In genomic region chr6:14858808-14859207, GRCh38 we compare ENCODE assay signal across 23 cellular contexts.
DNase-seq lines count a peak whose midpoint lies in the region; ATAC-seq, FAIRE-seq and TF ChIP-seq lines count a peak whose summit lies in the region.
"Had no signal": no experiment of that assay in that cellular context is flagged by ENCODE, and none has a peak within 500 bp of the region (broad histone marks: within the 10 kb centered on the region; RNA-seq: fewer than 3 reads in every experiment).

No MANE protein-coding gene starts in this region.

- no peaks in the 10 kb centered on the region for H4K20me1 ChIP-seq in keratinocyte (ENCODE audit: control insufficient read depth, extremely low read depth, insufficient read depth, low read length)

- H3K9me3 ChIP-seq in keratinocyte (ENCODE audit: control insufficient read depth, low read depth, low read length) = no peaks in the 10 kb centered on the region
- H3K9me3 ChIP-seq: lower lobe of right lung, vagina had no signal

- peak; percentile 23 for FAIRE-seq in keratinocyte (lab: Jason Lieb, UNC)
- FAIRE-seq: A204.1, GM18507, kidney, RCC 7860 had no signal

- peak; percentile 79 for ATAC-seq in activated CD4-positive, alpha-beta T cell treated with anti-CD3 and anti-CD28 coated beads for 36 hours
- peak; percentile 77 to 80 for ATAC-seq in activated T-cell treated with anti-CD3 and anti-CD28 coated beads, Interleukin-2, amount 50 U/mL, for 72 hours (replicated peaks in 1 of 2)
- ATAC-seq in GM21381 (IDR thresholded peaks at IDR 0.05; ENCODE audit: unreplicated experiment) = no peak
- ATAC-seq: lower lobe of right lung had no signal

- no peak overlapping the region for H2AFZ ChIP-seq in keratinocyte (ENCODE audit: control insufficient read depth, low read length)

- no peaks in the 10 kb centered on the region for H3K27me3 Mint-ChIP-seq in activated CD4-positive, alpha-beta T cell treated with anti-CD3 and anti-CD28 coated beads for 36 hours
- H3K27me3 Mint-ChIP-seq in CD14-positive monocyte (ENCODE audit: low read depth in 3 of 3) = peaks cover 0 to 3% (median 0%) of the 10 kb centered on the region in 3 donors
- no peaks in the 10 kb centered on the region for H3K27me3 Mint-ChIP-seq in activated T-cell treated with anti-CD3 and anti-CD28 coated beads, Interleukin-2, amount 50 U/mL, for 72 hours (ENCODE audit: low read depth)
- H3K27me3 Mint-ChIP-seq: activated B cell treated with CpG ODN at 0.5 μM for 24 hours had no signal

- CTCF ChIA-PET in activated CD4-positive, alpha-beta T cell treated with anti-CD3 and anti-CD28 coated beads for 36 hours (lab: Charles Lee) = interaction anchor here (0.6 to 2.7 kb wide), 3 partner anchors 12 to 84 kb away, joined by 3 to 11 read pairs (median 4); no protein-coding TSS in a partner anchor

- no peaks in the 10 kb centered on the region for H3K9me3 Mint-ChIP-seq in activated CD4-positive, alpha-beta T cell treated with anti-CD3 and anti-CD28 coated beads for 36 hours (ENCODE audit: low read depth)
- H3K9me3 Mint-ChIP-seq in CD14-positive monocyte = peaks cover 0 to 3% (median 0%) of the 10 kb centered on the region in 7 donors
- no peaks in the 10 kb centered on the region for H3K9me3 Mint-ChIP-seq in activated T-cell treated with anti-CD3 and anti-CD28 coated beads, Interleukin-2, amount 50 U/mL, for 72 hours
- H3K9me3 Mint-ChIP-seq: activated B cell treated with CpG ODN at 0.5 μM for 24 hours had no signal

- dilution Hi-C loops in keratinocyte (cut with MboI; ENCODE audit: extremely low pct_ligation_motif_present, low sequenced_read_pairs) = no loop called here

- H3K4me3 Mint-ChIP-seq in activated CD4-positive, alpha-beta T cell treated with anti-CD3 and anti-CD28 coated beads for 36 hours = no peak overlapping the region
- no peak overlapping the region for H3K4me3 Mint-ChIP-seq in CD14-positive monocyte
- peak overlapping the region; percentile 3 to 67 for H3K4me3 Mint-ChIP-seq in activated T-cell treated with anti-CD3 and anti-CD28 coated beads, Interleukin-2, amount 50 U/mL, for 72 hours

- no peaks in the 10 kb centered on the region for H3K27me3 ChIP-seq in keratinocyte (ENCODE audit: control insufficient read depth, extremely low read depth, insufficient read depth, low read length)
- H3K27me3 ChIP-seq: vagina had no signal

- peak overlapping the region; percentile 95 for H3K27ac Mint-ChIP-seq in activated CD4-positive, alpha-beta T cell treated with anti-CD3 and anti-CD28 coated beads for 36 hours
- peak overlapping the region in 4 of 7 donors; percentile 47 to 83 (median 60) for H3K27ac Mint-ChIP-seq in CD14-positive monocyte
- H3K27ac Mint-ChIP-seq in activated T-cell treated with anti-CD3 and anti-CD28 coated beads, Interleukin-2, amount 50 U/mL, for 72 hours = peak overlapping the region; percentile 76
- H3K27ac Mint-ChIP-seq: activated B cell treated with CpG ODN at 0.5 μM for 24 hours had no signal

- no peak overlapping the region for H3K9ac ChIP-seq in keratinocyte (ENCODE audit: control insufficient read depth, extremely low read depth, insufficient read depth, low read length)

- peaks cover 2% of the 10 kb centered on the region for H3K36me3 Mint-ChIP-seq in activated CD4-positive, alpha-beta T cell treated with anti-CD3 and anti-CD28 coated beads for 36 hours (ENCODE audit: low read depth)
- H3K36me3 Mint-ChIP-seq in CD14-positive monocyte = peaks cover 4% of the 10 kb centered on the region in 2 donors
- H3K36me3 Mint-ChIP-seq in activated T-cell treated with anti-CD3 and anti-CD28 coated beads, Interleukin-2, amount 50 U/mL, for 72 hours (ENCODE audit: insufficient read depth in 2 of 2) = no peaks in the 10 kb centered on the region

- peak; percentile 48 for DNase-seq in activated CD4-positive, alpha-beta T cell treated with anti-CD3 and anti-CD28 coated beads for 36 hours
- DNase-seq in activated CD4-positive, alpha-beta T cell treated with anti-CD3 and anti-CD28 coated beads, Interleukin-2, amount 50 U/mL, for 1 hour = no peak
- DNase-seq in CD14-positive monocyte (ENCODE audit: low spot score) = no peak
- DNase-seq in activated T-cell treated with anti-CD3 and anti-CD28 coated beads, Interleukin-2, amount 50 U/mL, for 72 hours = peak; percentile 29 to 30
- DNase-seq in keratinocyte (ENCODE audit: low read depth, low spot score) = no peak
- DNase-seq in GM10266 (ENCODE audit: extremely low spot score) = no peak
- DNase-seq in dermis blood vessel endothelial cell = no peak
- DNase-seq: activated B cell treated with CpG ODN at 0.5 μM for 24 hours; activated CD8-positive, alpha-beta memory T cell treated with anti-CD3 and anti-CD28 coated beads, Interleukin-2, amount 50 U/mL, for 4 hours; dorsolateral prefrontal cortex; hippocampal formation; kidney; lower lobe of right lung; NCI-H1417 treated with DMSO at 0.1 percent for 48 hours; NCI-H510A treated with DMSO at 0.1 percent for 48 hours; NK-92 treated with Interleukin-12 subunit alpha and Interleukin-12 subunit beta, amount 100 ng/mL, for 24 hours; retina; T-helper 9 cell had no signal

- POLR2A ChIA-PET in activated CD4-positive, alpha-beta T cell treated with anti-CD3 and anti-CD28 coated beads for 36 hours (lab: Charles Lee) = interaction anchor here (0.7 to 2.0 kb wide), 6 partner anchors 16 to 161 kb away, joined by 3 to 13 read pairs (median 4); no protein-coding TSS in a partner anchor

- H3K79me2 ChIP-seq in keratinocyte (ENCODE audit: control insufficient read depth, insufficient read depth, low read length) = no peaks in the 10 kb centered on the region

- no peak overlapping the region for H3K4me2 ChIP-seq in keratinocyte (ENCODE audit: control insufficient read depth, extremely low read depth, insufficient read depth, low read depth, low read length)

- H3K9me1 ChIP-seq in keratinocyte (ENCODE audit: control insufficient read depth, extremely low read depth, insufficient read depth, low read length) = no peaks in the 10 kb centered on the region

- TF ChIP-seq CTCF in CD14-positive monocyte (IDR thresholded peaks at IDR 0.05) (no peak), keratinocyte (optimal IDR thresholded peaks at IDR 0.05 in 1 of 3, IDR thresholded peaks at IDR 0.05 in 1 of 3, conservative IDR thresholded peaks at IDR 0.05 in 1 of 3; ENCODE audit: extremely low read depth in 1 of 3, insufficient read depth in 2 of 3, low read length in 3 of 3) (no peak), GM10266 (IDR thresholded peaks at IDR 0.05; ENCODE audit: control insufficient read depth, insufficient read depth, low read depth, missing control alignments) (no peak)

- H3K4me1 ChIP-seq in keratinocyte (ENCODE audit: control insufficient read depth, extremely low read depth, insufficient read depth, low read length) = no peaks in the 10 kb centered on the region
- H3K4me1 ChIP-seq: lower lobe of right lung, vagina had no signal

- H3K36me3 ChIP-seq in keratinocyte (ENCODE audit: control insufficient read depth in 2 of 2, extremely low read depth in 1 of 2, insufficient read depth in 2 of 2, low read length in 2 of 2) = no peaks in the 10 kb centered on the region
- H3K36me3 ChIP-seq: lower lobe of right lung, vagina had no signal

- H3K4me1 Mint-ChIP-seq in activated CD4-positive, alpha-beta T cell treated with anti-CD3 and anti-CD28 coated beads for 36 hours = peaks cover 48% of the 10 kb centered on the region
- H3K4me1 Mint-ChIP-seq in CD14-positive monocyte = peaks cover 37% of the 10 kb centered on the region
- peaks cover 71% of the 10 kb centered on the region for H3K4me1 Mint-ChIP-seq in activated T-cell treated with anti-CD3 and anti-CD28 coated beads, Interleukin-2, amount 50 U/mL, for 72 hours (ENCODE audit: low read depth)

- no peak overlapping the region for H3K27ac ChIP-seq in keratinocyte (ENCODE audit: control insufficient read depth, insufficient read depth, low read length)
- H3K27ac ChIP-seq: dorsolateral prefrontal cortex, lower lobe of right lung, vagina had no signal

- H3K4me3 ChIP-seq in keratinocyte (ENCODE audit: control insufficient read depth in 2 of 3, extremely low read depth in 1 of 3, insufficient read depth in 2 of 3, low read depth in 1 of 3, low read length in 3 of 3) = no peak overlapping the region
- H3K4me3 ChIP-seq: dorsolateral prefrontal cortex, lower lobe of right lung, vagina had no signal

- intact Hi-C loops in activated CD4-positive, alpha-beta T cell treated with anti-CD3 and anti-CD28 coated beads for 36 hours (cut with DNase I, micrococcal nuclease) = loop anchor here (1.0 to 5.0 kb wide), 6 partner anchors 16 to 442 kb away; partner anchors contain the start of gene JARID2 (in 2 of the 2)
- intact Hi-C loops in CD14-positive monocyte (cut with micrococcal nuclease) = no loop called here

Comparison
In these comparisons a context has a peak if more than half of its experiments do, and no peak if none do; other contexts are left out.
1. DNase-seq: peak in activated CD4-positive, alpha-beta T cell treated with anti-CD3 and anti-CD28 coated beads for 36 hours (single experiment) and activated T-cell treated with anti-CD3 and anti-CD28 coated beads, Interleukin-2, amount 50 U/mL, for 72 hours (2 of 2); none in activated CD4-positive, alpha-beta T cell treated with anti-CD3 and anti-CD28 coated beads, Interleukin-2, amount 50 U/mL, for 1 hour (single experiment), CD14-positive monocyte (single experiment), keratinocyte (single experiment), GM10266 (single experiment) and dermis blood vessel endothelial cell (single experiment).
2. H3K4me3 Mint-ChIP-seq: peak in activated T-cell treated with anti-CD3 and anti-CD28 coated beads, Interleukin-2, amount 50 U/mL, for 72 hours (2 of 2); none in activated CD4-positive, alpha-beta T cell treated with anti-CD3 and anti-CD28 coated beads for 36 hours (single experiment) and CD14-positive monocyte (0 of 2).
3. intact Hi-C loops: an anchor here in activated CD4-positive, alpha-beta T cell treated with anti-CD3 and anti-CD28 coated beads for 36 hours (1.0 to 5.0 kb wide); none called in CD14-positive monocyte.
4. Peak in every context shown above with its lines, with median percentiles within 50 percentile points of each other: H3K27ac Mint-ChIP-seq.